ENCODE assay signal across 1 cellular context in the genomic region with DNA sequence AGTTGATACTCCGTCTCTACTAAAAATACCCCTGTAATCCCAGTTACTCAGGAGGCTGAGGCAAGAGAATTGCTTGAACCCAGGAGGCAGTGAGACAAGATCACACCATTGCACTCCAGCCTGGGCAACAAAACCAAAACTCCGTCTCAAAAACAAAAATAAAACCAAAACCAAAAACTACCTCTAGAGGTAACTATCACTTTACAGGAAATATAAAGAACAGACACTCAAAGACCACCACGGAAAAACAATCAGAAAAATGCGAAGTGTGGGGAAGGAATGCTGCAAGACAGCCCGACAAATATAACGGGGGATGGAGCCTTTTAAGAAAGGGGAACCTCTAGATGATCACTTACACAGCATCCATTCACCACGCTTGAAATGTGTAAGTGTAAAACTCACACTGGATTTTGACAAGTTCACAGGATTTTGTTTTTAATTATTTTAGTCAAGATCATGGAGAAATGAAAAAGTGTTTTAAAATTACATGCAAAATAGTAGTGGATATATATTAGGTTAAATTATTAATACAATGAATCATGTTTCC.
TF ChIP-seq lines count a peak whose summit lies in the region.

No MANE protein-coding gene starts in this region.

TF ChIP-seq in GM12878, 131 proteins besides CTCF, POLR2A, EP300 and RAD21:
- TF ChIP-seq STAT1 (conservative IDR thresholded peaks at IDR 0.05) = no peak
- peak; percentile 73 for TF ChIP-seq HDGF (IDR thresholded peaks at IDR 0.05)
- peak; percentile 40; the same call in 1 of the 2 replicates for TF ChIP-seq NBN (IDR thresholded peaks at IDR 0.05)
- 0 out of 2 replicates have a peak, but pooled peaks have one; percentile 6 for TF ChIP-seq CHD1 (IDR thresholded peaks at IDR 0.05; ENCODE audit: low read depth, low read length)
- TF ChIP-seq, protein P1, sequence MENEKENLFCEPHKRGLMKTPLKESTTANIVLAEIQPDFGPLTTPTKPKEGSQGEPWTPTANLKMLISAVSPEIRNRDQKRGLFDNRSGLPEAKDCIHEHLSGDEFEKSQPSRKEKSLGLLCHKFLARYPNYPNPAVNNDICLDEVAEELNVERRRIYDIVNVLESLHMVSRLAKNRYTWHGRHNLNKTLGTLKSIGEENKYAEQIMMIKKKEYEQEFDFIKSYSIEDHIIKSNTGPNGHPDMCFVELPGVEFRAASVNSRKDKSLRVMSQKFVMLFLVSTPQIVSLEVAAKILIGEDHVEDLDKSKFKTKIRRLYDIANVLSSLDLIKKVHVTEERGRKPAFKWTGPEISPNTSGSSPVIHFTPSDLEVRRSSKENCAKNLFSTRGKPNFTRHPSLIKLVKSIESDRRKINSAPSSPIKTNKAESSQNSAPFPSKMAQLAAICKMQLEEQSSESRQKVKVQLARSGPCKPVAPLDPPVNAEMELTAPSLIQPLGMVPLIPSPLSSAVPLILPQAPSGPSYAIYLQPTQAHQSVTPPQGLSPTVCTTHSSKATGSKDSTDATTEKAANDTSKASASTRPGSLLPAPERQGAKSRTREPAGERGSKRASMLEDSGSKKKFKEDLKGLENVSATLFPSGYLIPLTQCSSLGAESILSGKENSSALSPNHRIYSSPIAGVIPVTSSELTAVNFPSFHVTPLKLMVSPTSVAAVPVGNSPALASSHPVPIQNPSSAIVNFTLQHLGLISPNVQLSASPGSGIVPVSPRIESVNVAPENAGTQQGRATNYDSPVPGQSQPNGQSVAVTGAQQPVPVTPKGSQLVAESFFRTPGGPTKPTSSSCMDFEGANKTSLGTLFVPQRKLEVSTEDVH (IDR thresholded peaks at IDR 0.05; ENCODE audit: low read depth, partially characterized antibody) = peak; percentile 31
- TF ChIP-seq, protein P2, sequence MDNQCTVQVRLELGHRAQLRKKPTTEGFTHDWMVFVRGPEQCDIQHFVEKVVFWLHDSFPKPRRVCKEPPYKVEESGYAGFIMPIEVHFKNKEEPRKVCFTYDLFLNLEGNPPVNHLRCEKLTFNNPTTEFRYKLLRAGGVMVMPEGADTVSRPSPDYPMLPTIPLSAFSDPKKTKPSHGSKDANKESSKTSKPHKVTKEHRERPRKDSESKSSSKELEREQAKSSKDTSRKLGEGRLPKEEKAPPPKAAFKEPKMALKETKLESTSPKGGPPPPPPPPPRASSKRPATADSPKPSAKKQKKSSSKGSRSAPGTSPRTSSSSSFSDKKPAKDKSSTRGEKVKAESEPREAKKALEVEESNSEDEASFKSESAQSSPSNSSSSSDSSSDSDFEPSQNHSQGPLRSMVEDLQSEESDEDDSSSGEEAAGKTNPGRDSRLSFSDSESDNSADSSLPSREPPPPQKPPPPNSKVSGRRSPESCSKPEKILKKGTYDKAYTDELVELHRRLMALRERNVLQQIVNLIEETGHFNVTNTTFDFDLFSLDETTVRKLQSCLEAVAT (IDR thresholded peaks at IDR 0.05) = peak; percentile 65
- TF ChIP-seq, protein P3, sequence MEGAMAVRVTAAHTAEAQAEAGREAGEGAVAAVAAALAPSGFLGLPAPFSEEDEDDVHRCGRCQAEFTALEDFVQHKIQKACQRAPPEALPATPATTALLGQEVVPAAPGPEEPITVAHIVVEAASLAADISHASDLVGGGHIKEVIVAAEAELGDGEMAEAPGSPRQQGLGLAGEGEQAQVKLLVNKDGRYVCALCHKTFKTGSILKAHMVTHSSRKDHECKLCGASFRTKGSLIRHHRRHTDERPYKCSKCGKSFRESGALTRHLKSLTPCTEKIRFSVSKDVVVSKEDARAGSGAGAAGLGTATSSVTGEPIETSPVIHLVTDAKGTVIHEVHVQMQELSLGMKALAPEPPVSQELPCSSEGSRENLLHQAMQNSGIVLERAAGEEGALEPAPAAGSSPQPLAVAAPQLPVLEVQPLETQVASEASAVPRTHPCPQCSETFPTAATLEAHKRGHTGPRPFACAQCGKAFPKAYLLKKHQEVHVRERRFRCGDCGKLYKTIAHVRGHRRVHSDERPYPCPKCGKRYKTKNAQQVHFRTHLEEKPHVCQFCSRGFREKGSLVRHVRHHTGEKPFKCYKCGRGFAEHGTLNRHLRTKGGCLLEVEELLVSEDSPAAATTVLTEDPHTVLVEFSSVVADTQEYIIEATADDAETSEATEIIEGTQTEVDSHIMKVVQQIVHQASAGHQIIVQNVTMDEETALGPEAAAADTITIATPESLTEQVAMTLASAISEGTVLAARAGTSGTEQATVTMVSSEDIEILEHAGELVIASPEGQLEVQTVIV (IDR thresholded peaks at IDR 0.05; ENCODE audit: borderline replicate concordance, partially characterized antibody) = no peak
